3 cellular contexts compared by ENCODE assay signal in genomic region chr12:116249938-116250337, GRCh38.
TF ChIP-seq lines count a peak whose summit lies in the region.

No MANE protein-coding gene starts in this region.

TF ChIP-seq in A549, 52 proteins besides CTCF, POLR2A, EP300 and RAD21:
- TF ChIP-seq HOXB13 (CRISPR knock-in tag; IDR thresholded peaks at IDR 0.05; ENCODE audit: low read depth) (no peak), ZSCAN20 (CRISPR knock-in tag; IDR thresholded peaks at IDR 0.05) (0 out of 2 replicates have a peak, but pooled peaks have one; percentile 32)

TF ChIP-seq in HEK293, 187 proteins besides CTCF, POLR2A, EP300 and RAD21:
- TF ChIP-seq ZNF629 (tag by site-specific recombination; IDR thresholded peaks at IDR 0.05) (0 out of 2 replicates have a peak, but pooled peaks have one; percentile 19), ZNF610 (tag by site-specific recombination; IDR thresholded peaks at IDR 0.05; ENCODE audit: borderline replicate concordance) (peak; percentile 72), ZNF518A (tag by site-specific recombination; conservative IDR thresholded peaks at IDR 0.05; ENCODE audit: low read depth) (0 out of 2 replicates have a peak, but pooled peaks have one; percentile 18), ZNF362 (tag by site-specific recombination; IDR thresholded peaks at IDR 0.05) (0 out of 2 replicates have a peak, but pooled peaks have one; percentile 69), ZNF202 (tag by site-specific recombination; IDR thresholded peaks at IDR 0.05; ENCODE audit: borderline replicate concordance) (no peak), ZXDB (tag by site-specific recombination; IDR thresholded peaks at IDR 0.05) (peak; percentile 17; the same call in 1 of the 2 replicates), FEZF1 (tag by site-specific recombination; IDR thresholded peaks at IDR 0.05) (no peak), WT1 (tag by site-specific recombination; IDR thresholded peaks at IDR 0.05) (no peak), ZNF785 (tag by site-specific recombination; IDR thresholded peaks at IDR 0.05) (no peak), ZNF791 (tag by site-specific recombination; IDR thresholded peaks at IDR 0.05) (no peak), GLI4 (tag by site-specific recombination; IDR thresholded peaks at IDR 0.05) (no peak), ZNF626 (tag by site-specific recombination; IDR thresholded peaks at IDR 0.05) (peak; percentile 45; the same call in 1 of the 2 replicates), KLF8 (tag by site-specific recombination; IDR thresholded peaks at IDR 0.05) (peak; percentile 59), ZNF23 (tag by site-specific recombination; IDR thresholded peaks at IDR 0.05; ENCODE audit: borderline replicate concordance) (no peak), SETDB1 (IDR thresholded peaks at IDR 0.05; ENCODE audit: insufficient read length, low read length) (peak; percentile 93), ZNF561 (tag by site-specific recombination; IDR thresholded peaks at IDR 0.05; ENCODE audit: borderline replicate concordance) (no peak), BCL11B (tag by site-specific recombination; IDR thresholded peaks at IDR 0.05; ENCODE audit: low read depth) (no peak)

TF ChIP-seq in K562, 482 proteins besides CTCF, POLR2A, EP300 and RAD21:
- TF ChIP-seq TRIM28 (IDR thresholded peaks at IDR 0.05) (peak; percentile 95), ZNF280A (IDR thresholded peaks at IDR 0.05; ENCODE audit: low read depth, partially characterized antibody) (peak; percentile 84), HLTF (IDR thresholded peaks at IDR 0.05) (0 out of 2 replicates have a peak, but pooled peaks have one; percentile 72), FOXO4 (CRISPR knock-in tag; IDR thresholded peaks at IDR 0.05) (no peak), CC2D1A (IDR thresholded peaks at IDR 0.05) (peak; percentile 36; the same call in 1 of the 2 replicates), SP2 (IDR thresholded peaks at IDR 0.05; ENCODE audit: extremely low read depth, low read depth, low read length, poor library complexity, severe bottlenecking) (no peak), CBX3 (IDR thresholded peaks at IDR 0.05; ENCODE audit: borderline replicate concordance in 1 of 2, low read length in 2 of 2) (peak in 1 of 2 experiments; percentile 94; a peak in 2 of 3 replicates), XRCC4 (IDR thresholded peaks at IDR 0.05; ENCODE audit: extremely low read depth, insufficient read depth, insufficient read length) (no peak), MECOM (CRISPR knock-in tag; IDR thresholded peaks at IDR 0.05) (no peak), TRIM24 (IDR thresholded peaks at IDR 0.05) (peak; percentile 92 to 94), HDAC1 (IDR thresholded peaks at IDR 0.05) (peak in 1 of 2 experiments; percentile 64; a peak in 1 of 4 replicates), CHAMP1 (IDR thresholded peaks at IDR 0.05) (peak; percentile 82), ARNT (IDR thresholded peaks at IDR 0.05) (peak in 1 of 2 experiments; percentile 74; a peak in 2 of 4 replicates), ZNF384 (IDR thresholded peaks at IDR 0.05; ENCODE audit: low read depth, low read length) (0 out of 2 replicates have a peak, but pooled peaks have one; percentile 19), ZNF217 (CRISPR knock-in tag; IDR thresholded peaks at IDR 0.05) (no peak)
TF ChIP-seq in K562: peak in this region for 10.
